2 cellular contexts compared by ENCODE assay signal in the genomic region with DNA sequence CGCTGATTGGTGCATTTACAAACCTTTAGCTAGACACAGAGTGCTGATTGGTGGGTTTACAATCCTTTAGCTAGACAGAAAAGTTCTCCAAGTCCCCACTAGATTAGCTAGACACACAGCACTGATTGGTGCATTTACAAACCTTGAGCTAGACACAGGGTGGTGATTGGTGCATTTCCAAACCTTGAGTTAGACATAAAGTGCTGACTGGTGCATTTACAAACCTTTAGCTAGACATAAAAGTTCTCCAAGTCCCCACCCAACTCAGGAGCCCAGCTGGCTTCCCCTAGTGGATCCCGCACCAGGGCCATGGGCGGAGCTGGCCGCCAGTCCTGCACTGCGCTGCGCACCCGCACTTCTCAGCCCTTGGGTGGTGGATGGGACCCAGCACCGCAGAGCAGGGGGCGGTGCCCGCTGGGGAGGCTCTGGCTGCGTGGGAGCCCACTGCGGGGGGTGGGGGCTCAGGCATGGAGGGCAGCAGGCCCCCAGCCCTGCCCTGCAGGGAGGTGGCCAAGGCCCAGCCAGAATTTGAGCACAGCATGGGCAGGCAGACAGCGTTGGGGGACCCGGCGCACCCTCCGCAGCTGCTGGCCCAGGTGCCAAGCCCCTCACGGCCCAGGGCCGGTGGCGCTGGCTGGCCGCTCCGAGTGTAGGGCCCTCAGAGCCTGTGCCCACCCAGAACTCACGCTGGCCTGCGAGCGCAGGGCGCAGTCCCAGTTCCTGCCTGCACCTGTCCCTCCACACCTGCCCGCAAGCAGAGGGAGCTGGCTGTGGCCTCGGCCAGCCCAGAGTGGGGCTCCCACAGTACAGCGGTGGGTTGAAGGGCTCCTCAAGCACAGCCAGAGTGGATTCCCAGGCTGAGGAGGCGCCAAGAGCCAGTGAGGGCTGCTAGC.
A peak's percentile ranks its signal among the peaks of the same experiment; 100 is the strongest.
TF ChIP-seq lines count a peak whose summit lies in the region.

No MANE protein-coding gene starts in this region.

TF ChIP-seq in IMR-90, 13 proteins besides CTCF, POLR2A, EP300 and RAD21:
- TF ChIP-seq NFE2L2 (IDR thresholded peaks at IDR 0.05; ENCODE audit: low read depth, low read length) (no peak), RFX5 (IDR thresholded peaks at IDR 0.05; ENCODE audit: low read depth, low read length) (no peak), MAFK (IDR thresholded peaks at IDR 0.05; ENCODE audit: low read depth, low read length) (peak; percentile 49), BHLHE40 (IDR thresholded peaks at IDR 0.05; ENCODE audit: low read depth, low read length) (no peak), RCOR1 (IDR thresholded peaks at IDR 0.05; ENCODE audit: insufficient replicate concordance, low read length) (no peak), FOS (IDR thresholded peaks at IDR 0.05; ENCODE audit: low read depth, low read length) (no peak), CEBPB (IDR thresholded peaks at IDR 0.05; ENCODE audit: low read depth, low read length) (no peak)
- TF ChIP-seq, protein P1, sequence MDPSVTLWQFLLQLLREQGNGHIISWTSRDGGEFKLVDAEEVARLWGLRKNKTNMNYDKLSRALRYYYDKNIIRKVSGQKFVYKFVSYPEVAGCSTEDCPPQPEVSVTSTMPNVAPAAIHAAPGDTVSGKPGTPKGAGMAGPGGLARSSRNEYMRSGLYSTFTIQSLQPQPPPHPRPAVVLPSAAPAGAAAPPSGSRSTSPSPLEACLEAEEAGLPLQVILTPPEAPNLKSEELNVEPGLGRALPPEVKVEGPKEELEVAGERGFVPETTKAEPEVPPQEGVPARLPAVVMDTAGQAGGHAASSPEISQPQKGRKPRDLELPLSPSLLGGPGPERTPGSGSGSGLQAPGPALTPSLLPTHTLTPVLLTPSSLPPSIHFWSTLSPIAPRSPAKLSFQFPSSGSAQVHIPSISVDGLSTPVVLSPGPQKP (IDR thresholded peaks at IDR 0.05; ENCODE audit: borderline replicate concordance, low read depth, low read length): no peak

TF ChIP-seq in HepG2, 621 proteins besides CTCF, POLR2A, EP300 and RAD21:
- TF ChIP-seq CREM (IDR thresholded peaks at IDR 0.05) (no peak), CREM (CRISPR knock-in tag; IDR thresholded peaks at IDR 0.05) (no peak), NFKB2 (CRISPR knock-in tag; IDR thresholded peaks at IDR 0.05; ENCODE audit: borderline replicate concordance) (no peak), MAFF (IDR thresholded peaks at IDR 0.05; ENCODE audit: low read depth, low read length) (peak; percentile 66), ZNF451 (CRISPR knock-in tag; IDR thresholded peaks at IDR 0.05) (no peak), SALL1 (CRISPR knock-in tag; IDR thresholded peaks at IDR 0.05) (no peak), POGZ (CRISPR knock-in tag; IDR thresholded peaks at IDR 0.05) (no peak), NPAS2 (CRISPR knock-in tag; IDR thresholded peaks at IDR 0.05; ENCODE audit: borderline replicate concordance) (no peak), ZNF572 (CRISPR knock-in tag; IDR thresholded peaks at IDR 0.05) (no peak), MAFK (conservative IDR thresholded peaks at IDR 0.05 in 1 of 2, IDR thresholded peaks at IDR 0.05 in 1 of 2; ENCODE audit: low read length in 2 of 2) (peak; percentile 50 to 77; a peak in 3 of 4 replicates), ZNF577 (CRISPR knock-in tag; IDR thresholded peaks at IDR 0.05; ENCODE audit: borderline replicate concordance, low read depth) (no peak), ZNF850 (CRISPR knock-in tag; conservative IDR thresholded peaks at IDR 0.05) (peak; percentile 83; the same call in 1 of the 2 replicates), BCL6 (CRISPR knock-in tag; IDR thresholded peaks at IDR 0.05) (no peak), ZNF20 (CRISPR knock-in tag; IDR thresholded peaks at IDR 0.05) (no peak)
- TF ChIP-seq, protein P2, sequence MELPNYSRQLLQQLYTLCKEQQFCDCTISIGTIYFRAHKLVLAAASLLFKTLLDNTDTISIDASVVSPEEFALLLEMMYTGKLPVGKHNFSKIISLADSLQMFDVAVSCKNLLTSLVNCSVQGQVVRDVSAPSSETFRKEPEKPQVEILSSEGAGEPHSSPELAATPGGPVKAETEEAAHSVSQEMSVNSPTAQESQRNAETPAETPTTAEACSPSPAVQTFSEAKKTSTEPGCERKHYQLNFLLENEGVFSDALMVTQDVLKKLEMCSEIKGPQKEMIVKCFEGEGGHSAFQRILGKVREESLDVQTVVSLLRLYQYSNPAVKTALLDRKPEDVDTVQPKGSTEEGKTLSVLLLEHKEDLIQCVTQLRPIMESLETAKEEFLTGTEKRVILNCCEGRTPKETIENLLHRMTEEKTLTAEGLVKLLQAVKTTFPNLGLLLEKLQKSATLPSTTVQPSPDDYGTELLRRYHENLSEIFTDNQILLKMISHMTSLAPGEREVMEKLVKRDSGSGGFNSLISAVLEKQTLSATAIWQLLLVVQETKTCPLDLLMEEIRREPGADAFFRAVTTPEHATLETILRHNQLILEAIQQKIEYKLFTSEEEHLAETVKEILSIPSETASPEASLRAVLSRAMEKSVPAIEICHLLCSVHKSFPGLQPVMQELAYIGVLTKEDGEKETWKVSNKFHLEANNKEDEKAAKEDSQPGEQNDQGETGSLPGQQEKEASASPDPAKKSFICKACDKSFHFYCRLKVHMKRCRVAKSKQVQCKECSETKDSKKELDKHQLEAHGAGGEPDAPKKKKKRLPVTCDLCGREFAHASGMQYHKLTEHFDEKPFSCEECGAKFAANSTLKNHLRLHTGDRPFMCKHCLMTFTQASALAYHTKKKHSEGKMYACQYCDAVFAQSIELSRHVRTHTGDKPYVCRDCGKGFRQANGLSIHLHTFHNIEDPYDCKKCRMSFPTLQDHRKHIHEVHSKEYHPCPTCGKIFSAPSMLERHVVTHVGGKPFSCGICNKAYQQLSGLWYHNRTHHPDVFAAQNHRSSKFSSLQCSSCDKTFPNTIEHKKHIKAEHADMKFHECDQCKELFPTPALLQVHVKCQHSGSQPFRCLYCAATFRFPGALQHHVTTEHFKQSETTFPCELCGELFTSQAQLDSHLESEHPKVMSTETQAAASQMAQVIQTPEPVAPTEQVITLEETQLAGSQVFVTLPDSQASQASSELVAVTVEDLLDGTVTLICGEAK (IDR thresholded peaks at IDR 0.05): no peak
- TF ChIP-seq, protein P2 (CRISPR knock-in tag; IDR thresholded peaks at IDR 0.05): no peak
- TF ChIP-seq, protein P3, sequence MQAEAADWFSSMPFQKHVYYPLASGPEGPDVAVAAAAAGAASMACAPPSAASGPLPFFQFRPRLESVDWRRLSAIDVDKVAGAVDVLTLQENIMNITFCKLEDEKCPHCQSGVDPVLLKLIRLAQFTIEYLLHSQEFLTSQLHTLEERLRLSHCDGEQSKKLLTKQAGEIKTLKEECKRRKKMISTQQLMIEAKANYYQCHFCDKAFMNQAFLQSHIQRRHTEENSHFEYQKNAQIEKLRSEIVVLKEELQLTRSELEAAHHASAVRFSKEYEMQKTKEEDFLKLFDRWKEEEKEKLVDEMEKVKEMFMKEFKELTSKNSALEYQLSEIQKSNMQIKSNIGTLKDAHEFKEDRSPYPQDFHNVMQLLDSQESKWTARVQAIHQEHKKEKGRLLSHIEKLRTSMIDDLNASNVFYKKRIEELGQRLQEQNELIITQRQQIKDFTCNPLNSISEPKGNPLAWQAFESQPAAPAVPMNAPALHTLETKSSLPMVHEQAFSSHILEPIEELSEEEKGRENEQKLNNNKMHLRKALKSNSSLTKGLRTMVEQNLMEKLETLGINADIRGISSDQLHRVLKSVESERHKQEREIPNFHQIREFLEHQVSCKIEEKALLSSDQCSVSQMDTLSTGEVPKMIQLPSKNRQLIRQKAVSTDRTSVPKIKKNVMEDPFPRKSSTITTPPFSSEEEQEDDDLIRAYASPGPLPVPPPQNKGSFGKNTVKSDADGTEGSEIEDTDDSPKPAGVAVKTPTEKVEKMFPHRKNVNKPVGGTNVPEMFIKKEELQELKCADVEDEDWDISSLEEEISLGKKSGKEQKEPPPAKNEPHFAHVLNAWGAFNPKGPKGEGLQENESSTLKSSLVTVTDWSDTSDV (CRISPR knock-in tag; IDR thresholded peaks at IDR 0.05): no peak
- TF ChIP-seq, protein P4, sequence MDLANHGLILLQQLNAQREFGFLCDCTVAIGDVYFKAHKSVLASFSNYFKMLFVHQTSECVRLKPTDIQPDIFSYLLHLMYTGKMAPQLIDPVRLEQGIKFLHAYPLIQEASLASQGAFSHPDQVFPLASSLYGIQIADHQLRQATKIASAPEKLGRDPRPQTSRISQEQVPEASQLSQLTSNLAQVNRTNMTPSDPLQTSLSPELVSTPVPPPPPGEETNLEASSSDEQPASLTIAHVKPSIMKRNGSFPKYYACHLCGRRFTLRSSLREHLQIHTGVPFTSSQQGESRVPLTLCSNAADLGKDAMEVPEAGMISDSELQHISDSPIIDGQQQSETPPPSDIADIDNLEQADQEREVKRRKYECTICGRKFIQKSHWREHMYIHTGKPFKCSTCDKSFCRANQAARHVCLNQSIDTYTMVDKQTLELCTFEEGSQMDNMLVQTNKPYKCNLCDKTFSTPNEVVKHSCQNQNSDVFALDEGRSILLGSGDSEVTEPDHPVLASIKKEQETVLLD (CRISPR knock-in tag; IDR thresholded peaks at IDR 0.05; ENCODE audit: low read depth): no peak
- TF ChIP-seq, protein P5, sequence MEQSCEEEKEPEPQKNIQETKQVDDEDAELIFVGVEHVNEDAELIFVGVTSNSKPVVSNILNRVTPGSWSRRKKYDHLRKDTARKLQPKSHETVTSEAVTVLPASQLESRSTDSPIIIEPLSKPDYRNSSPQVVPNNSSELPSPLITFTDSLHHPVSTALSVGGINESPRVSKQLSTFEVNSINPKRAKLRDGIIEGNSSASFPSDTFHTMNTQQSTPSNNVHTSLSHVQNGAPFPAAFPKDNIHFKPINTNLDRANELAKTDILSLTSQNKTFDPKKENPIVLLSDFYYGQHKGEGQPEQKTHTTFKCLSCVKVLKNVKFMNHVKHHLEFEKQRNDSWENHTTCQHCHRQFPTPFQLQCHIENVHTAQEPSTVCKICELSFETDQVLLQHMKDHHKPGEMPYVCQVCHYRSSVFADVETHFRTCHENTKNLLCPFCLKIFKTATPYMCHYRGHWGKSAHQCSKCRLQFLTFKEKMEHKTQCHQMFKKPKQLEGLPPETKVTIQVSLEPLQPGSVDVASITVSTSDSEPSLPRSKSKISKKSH (CRISPR knock-in tag; IDR thresholded peaks at IDR 0.05; ENCODE audit: borderline replicate concordance): no peak
